38 cellular contexts compared by ENCODE assay signal in the genomic region with DNA sequence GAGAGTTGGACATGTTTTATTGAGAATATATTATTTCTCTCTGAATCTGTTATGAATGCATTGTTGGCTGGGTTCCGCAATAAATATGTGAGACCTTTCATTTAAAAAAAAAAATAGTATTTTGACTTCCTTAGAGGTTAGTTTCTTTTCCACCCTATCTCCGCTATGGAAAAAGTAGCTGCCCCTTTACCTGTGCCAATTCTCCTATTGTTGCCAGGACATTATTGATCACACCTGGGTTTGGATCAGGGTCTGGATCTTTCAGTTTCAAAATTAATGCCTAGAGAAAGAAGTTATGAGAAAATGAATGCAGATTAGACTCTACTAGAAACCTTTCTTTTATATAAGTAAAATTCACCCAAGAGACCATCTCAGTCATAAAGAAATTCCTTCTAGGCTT. TPM values are rescaled to one million over a fixed set of nuclear protein-coding genes. Genes with fewer than 3 reads are reported as not detected.
"Had no signal": no experiment of that assay in that cellular context is flagged by ENCODE, and none has a peak within 500 bp of the region (broad histone marks: within the 10 kb centered on the region; RNA-seq: fewer than 3 reads in every experiment).

No MANE protein-coding gene starts in this region.

- H3K27ac ChIP-seq: KMS-11 had no signal

- H3K4me3 ChIP-seq: MG63 had no signal

- H3K9ac ChIP-seq: KMS-11 had no signal

- H3K4me2 ChIP-seq: KMS-11 had no signal

- H3K27me3 ChIP-seq: MG63 had no signal

- H3K9me3 ChIP-seq: MG63 had no signal

- DNase-seq: Karpas-422, Kasumi-1, KG1, MG63, MM.1S, MV-4-11, NCI-H1048, NCI-H1092, NCI-H1092 treated with DMSO at 0.1 percent for 48 hours, NCI-H1105, NCI-H1105 treated with DMSO at 0.1 percent for 48 hours, NCI-H1417, NCI-H1417 treated with DMSO at 0.1 percent for 48 hours, NCI-H1436, NCI-H1436 treated with DMSO at 0.1 percent for 48 hours, NCI-H146, NCI-H1694, NCI-H1694 treated with DMSO at 0.1 percent for 48 hours, NCI-H187, NCI-H187 treated with DMSO at 0.1 percent for 48 hours, NCI-H1930, NCI-H2029, NCI-H2029 treated with DMSO at 0.1 percent for 48 hours, NCI-H2081, NCI-H2081 treated with DMSO at 0.1 percent for 48 hours, NCI-H2107, NCI-H2171, NCI-H2171 treated with DMSO at 0.1 percent for 48 hours, NCI-H2227 treated with DMSO at 0.1 percent for 48 hours, NCI-H226, NCI-H345, NCI-H446, NCI-H446 treated with DMSO at 0.1 percent for 48 hours, NCI-H510A had no signal

RNA-seq across cellular contexts. Expression of gene ANGPTL7, which starts 44.1 kb away (rescaled TPM):
- total RNA-seq: LHCN-M2, MCF 10A, NCI-H460 had no signal
